ENCODE assay signal across 16 cellular contexts in the genomic region with DNA sequence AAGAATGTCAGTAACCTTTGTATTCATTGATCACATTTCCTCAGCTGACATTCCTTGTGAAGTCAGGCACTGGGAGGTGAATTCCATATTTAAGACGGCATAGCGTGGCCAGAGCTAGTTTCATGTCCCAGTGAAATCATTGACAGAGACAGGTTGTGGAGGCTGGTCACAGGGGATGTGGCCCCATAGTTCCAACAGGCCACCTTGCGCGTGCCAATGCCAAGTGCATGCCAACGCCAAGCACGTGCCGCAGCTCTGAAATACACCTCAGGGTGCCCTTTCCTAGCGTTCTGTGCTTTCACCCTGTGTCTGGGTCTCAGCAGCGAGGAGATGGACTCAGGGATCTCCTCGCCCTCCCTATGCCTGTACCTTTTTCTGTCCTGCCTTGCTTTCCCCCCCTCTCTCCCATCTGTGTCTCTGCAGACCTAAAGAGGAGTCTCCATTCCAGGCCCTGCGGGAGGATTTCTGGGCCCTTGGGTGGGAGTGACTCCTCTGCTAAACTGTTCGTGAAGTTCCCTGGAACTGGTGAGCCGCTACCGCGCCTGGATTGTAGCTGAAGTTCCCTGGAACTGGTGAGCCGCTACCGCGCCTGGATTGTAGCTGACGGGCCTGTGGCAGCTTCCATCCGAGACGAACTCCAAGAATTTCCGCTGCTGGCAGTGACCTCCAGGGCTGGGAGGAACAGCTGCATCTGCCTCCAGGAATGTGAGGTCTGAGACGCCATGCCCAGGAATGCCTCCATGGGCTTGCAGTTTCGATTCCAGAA. TPM values are rescaled to one million over a fixed set of nuclear protein-coding genes. Genes with fewer than 3 reads are reported as not detected.
DNase-seq lines count a peak whose midpoint lies in the region; ATAC-seq and TF ChIP-seq lines count a peak whose summit lies in the region.
"Had no signal": no experiment of that assay in that cellular context is flagged by ENCODE, and none has a peak within 500 bp of the region (broad histone marks: within the 10 kb centered on the region; RNA-seq: fewer than 3 reads in every experiment).

No MANE protein-coding gene starts in this region.

- 81 to 91% methylated on average over 24 of the region's 24 CpGs for WGBS in lung, 2 donors

- H3K9me3 Mint-ChIP-seq in activated CD4-positive, alpha-beta memory T cell treated with anti-CD3 and anti-CD28 coated beads for 36 hours, result peaks cover 14% of the 10 kb centered on the region
- no peaks in the 10 kb centered on the region for H3K9me3 Mint-ChIP-seq in activated CD4-positive, alpha-beta memory T cell treated with anti-CD3 and anti-CD28 coated beads, Interleukin-2, amount 10 ng/mL, durations not matched to agents 7 days and 5 days
- H3K9me3 Mint-ChIP-seq: stimulated activated effector memory CD8-positive, alpha-beta T cell treated with anti-CD3 and anti-CD28 coated beads, Interleukin-12 subunit alpha, Interleukin-12 subunit beta, amount 100 ng/mL, for 72 hours had no signal

- POLR2A ChIA-PET in activated CD4-positive, alpha-beta memory T cell treated with anti-CD3 and anti-CD28 coated beads for 36 hours (lab: Charles Lee), result no interaction called here
- POLR2A ChIA-PET in activated CD4-positive, alpha-beta memory T cell treated with anti-CD3 and anti-CD28 coated beads, Interleukin-2, amount 10 ng/mL, durations not matched to agents 7 days and 5 days (lab: Charles Lee), result no interaction called here

- no peak overlapping the region for H3K27ac Mint-ChIP-seq in activated CD4-positive, alpha-beta memory T cell treated with anti-CD3 and anti-CD28 coated beads for 36 hours
- H3K27ac Mint-ChIP-seq in activated CD4-positive, alpha-beta memory T cell treated with anti-CD3 and anti-CD28 coated beads, Interleukin-2, amount 10 ng/mL, durations not matched to agents 7 days and 5 days, result no peak overlapping the region
- H3K27ac Mint-ChIP-seq: stimulated activated effector memory CD8-positive, alpha-beta T cell treated with anti-CD3 and anti-CD28 coated beads, Interleukin-12 subunit alpha, Interleukin-12 subunit beta, amount 100 ng/mL, for 72 hours had no signal

- no peak for ATAC-seq in lung (ENCODE audit: insufficient read depth, low FRiP score)
- ATAC-seq in HG02623 (IDR thresholded peaks at IDR 0.05; ENCODE audit: unreplicated experiment), result no peak
- ATAC-seq: left lung; stimulated activated effector memory CD8-positive, alpha-beta T cell treated with anti-CD3 and anti-CD28 coated beads, Interleukin-12 subunit alpha, Interleukin-12 subunit beta, amount 100 ng/mL, for 72 hours had no signal

- peaks cover 0 to 6% of the 10 kb centered on the region in 2 donors for H3K9me3 ChIP-seq in lung (ENCODE audit: control insufficient read depth in 2 of 2, insufficient read depth in 1 of 2, low read length in 1 of 2)
- peaks cover 0 to 7% (median 0%) of the 10 kb centered on the region in 3 donors for H3K9me3 ChIP-seq in tibial artery

- no peak overlapping the region for H3K4me3 Mint-ChIP-seq in activated CD4-positive, alpha-beta memory T cell treated with anti-CD3 and anti-CD28 coated beads for 36 hours
- H3K4me3 Mint-ChIP-seq in activated CD4-positive, alpha-beta memory T cell treated with anti-CD3 and anti-CD28 coated beads, Interleukin-2, amount 10 ng/mL, durations not matched to agents 7 days and 5 days, result no peak overlapping the region
- H3K4me3 Mint-ChIP-seq: stimulated activated effector memory CD8-positive, alpha-beta T cell treated with anti-CD3 and anti-CD28 coated beads, Interleukin-12 subunit alpha, Interleukin-12 subunit beta, amount 100 ng/mL, for 72 hours had no signal

- H3K4me3 ChIP-seq in lung, result no peak overlapping the region
- no peak overlapping the region for H3K4me3 ChIP-seq in tibial artery
- H3K4me3 ChIP-seq: left lung had no signal

- peak; percentile 3 for DNase-seq in activated CD4-positive, alpha-beta memory T cell treated with anti-CD3 and anti-CD28 coated beads for 36 hours
- no peak for DNase-seq in activated CD4-positive, alpha-beta memory T cell treated with anti-CD3 and anti-CD28 coated beads, Interleukin-2, amount 10 ng/mL, durations not matched to agents 7 days and 5 days
- peak; percentile 56 for DNase-seq in fibroblast of gingiva (ENCODE audit: low read depth)
- peak; percentile 28 for DNase-seq in lung (ENCODE audit: low spot score)
- DNase-seq in tibial artery, result peak; percentile 20 to 38
- no peak for DNase-seq in NAMALWA (ENCODE audit: low spot score)
- DNase-seq in NCI-H2171 (lab: John Stamatoyannopoulos, UW), result no peak
- DNase-seq: activated CD8-positive, alpha-beta memory T cell treated with anti-CD3 and anti-CD28 coated beads for 24 hours; amniotic stem cell; DND-41; NCI-H69 had no signal

- TF ChIP-seq CTCF in lung (IDR thresholded peaks at IDR 0.05; ENCODE audit: control extremely low read depth, extremely low read depth), result no peak
- no peak for TF ChIP-seq CTCF in tibial artery (IDR thresholded peaks at IDR 0.05)

- intact Hi-C loops in activated CD4-positive, alpha-beta memory T cell treated with anti-CD3 and anti-CD28 coated beads for 36 hours (cut with micrococcal nuclease), result no loop called here
- intact Hi-C loops in tibial artery (cut with DNase I; ENCODE audit: low total_unique reads), result no loop called here

- no peaks in the 10 kb centered on the region for H3K36me3 Mint-ChIP-seq in activated CD4-positive, alpha-beta memory T cell treated with anti-CD3 and anti-CD28 coated beads for 36 hours
- H3K36me3 Mint-ChIP-seq in activated CD4-positive, alpha-beta memory T cell treated with anti-CD3 and anti-CD28 coated beads, Interleukin-2, amount 10 ng/mL, durations not matched to agents 7 days and 5 days (ENCODE audit: low read depth), result no peaks in the 10 kb centered on the region
- H3K36me3 Mint-ChIP-seq: stimulated activated effector memory CD8-positive, alpha-beta T cell treated with anti-CD3 and anti-CD28 coated beads, Interleukin-12 subunit alpha, Interleukin-12 subunit beta, amount 100 ng/mL, for 72 hours had no signal

- H3K27ac ChIP-seq in lung (ENCODE audit: low read depth in 1 of 2, low read length in 1 of 2) (peak overlapping the region in 1 of 2 donors; percentile 40), tibial artery (no peak overlapping the region)
- H3K27ac ChIP-seq: 22Rv1 had no signal

- H3K36me3 ChIP-seq in lung (ENCODE audit: control insufficient read depth in 2 of 2, insufficient read depth in 2 of 2, low read length in 2 of 2) (peaks cover 0 to 2% of the 10 kb centered on the region in 2 donors), tibial artery (peaks cover 10 to 19% (median 13%) of the 10 kb centered on the region in 3 donors)

- H3K27me3 ChIP-seq in lung (ENCODE audit: control insufficient read depth, insufficient read depth) (no peaks in the 10 kb centered on the region), tibial artery (no peaks in the 10 kb centered on the region)
- H3K27me3 ChIP-seq: left lung had no signal

- CTCF ChIA-PET in activated CD4-positive, alpha-beta memory T cell treated with anti-CD3 and anti-CD28 coated beads for 36 hours (lab: Charles Lee), result interaction anchor here (2.1 to 4.3 kb wide), 2 partner anchors 8 to 52 kb away, joined by 6 to 23 read pairs; no protein-coding TSS in a partner anchor
- CTCF ChIA-PET in activated CD4-positive, alpha-beta memory T cell treated with anti-CD3 and anti-CD28 coated beads, Interleukin-2, amount 10 ng/mL, durations not matched to agents 7 days and 5 days (lab: Charles Lee), result interaction anchor here (1.6 kb wide), 1 partner anchor 8 kb away, joined by 10 read pairs; no protein-coding TSS in a partner anchor

- H3K4me1 ChIP-seq in lung (ENCODE audit: control insufficient read depth in 2 of 2, insufficient read depth in 2 of 2, low read length in 2 of 2) (peaks cover 0 to 9% of the 10 kb centered on the region in 2 donors), tibial artery (no peaks in the 10 kb centered on the region)
- H3K4me1 ChIP-seq: left lung had no signal

- H3K4me1 Mint-ChIP-seq in activated CD4-positive, alpha-beta memory T cell treated with anti-CD3 and anti-CD28 coated beads for 36 hours (ENCODE audit: low read depth), result no peaks in the 10 kb centered on the region
- H3K4me1 Mint-ChIP-seq in activated CD4-positive, alpha-beta memory T cell treated with anti-CD3 and anti-CD28 coated beads, Interleukin-2, amount 10 ng/mL, durations not matched to agents 7 days and 5 days, result no peaks in the 10 kb centered on the region
- H3K4me1 Mint-ChIP-seq: stimulated activated effector memory CD8-positive, alpha-beta T cell treated with anti-CD3 and anti-CD28 coated beads, Interleukin-12 subunit alpha, Interleukin-12 subunit beta, amount 100 ng/mL, for 72 hours had no signal

- H3K27me3 Mint-ChIP-seq in activated CD4-positive, alpha-beta memory T cell treated with anti-CD3 and anti-CD28 coated beads for 36 hours, result peaks cover 4% of the 10 kb centered on the region
- no peaks in the 10 kb centered on the region for H3K27me3 Mint-ChIP-seq in activated CD4-positive, alpha-beta memory T cell treated with anti-CD3 and anti-CD28 coated beads, Interleukin-2, amount 10 ng/mL, durations not matched to agents 7 days and 5 days

RNA-seq across cellular contexts. Expression of gene AQP1, which starts 19.7 kb away (rescaled TPM):
- under 1 TPM; 0.36 to 0.62 TPM for total RNA-seq in activated CD4-positive, alpha-beta memory T cell treated with anti-CD3 and anti-CD28 coated beads for 36 hours
- total RNA-seq in activated CD4-positive, alpha-beta memory T cell treated with anti-CD3 and anti-CD28 coated beads, Interleukin-2, amount 10 ng/mL, durations not matched to agents 7 days and 5 days, result under 1 TPM; 0.18 to 0.25 TPM
- 100 to 1,000 TPM; 328 to 655 TPM for total RNA-seq in lung
- 100 to 1,000 TPM; 267 to 527 TPM for polyA plus RNA-seq in lung

RNA-seq across cellular contexts. Expression of gene GHRHR, which starts 32.4 kb away (rescaled TPM):
- not detected for total RNA-seq in activated CD4-positive, alpha-beta memory T cell treated with anti-CD3 and anti-CD28 coated beads for 36 hours
- not detected for total RNA-seq in activated CD4-positive, alpha-beta memory T cell treated with anti-CD3 and anti-CD28 coated beads, Interleukin-2, amount 10 ng/mL, durations not matched to agents 7 days and 5 days
- under 1 TPM in 1 of 2 donors, not detected in 1; 0.77 TPM for total RNA-seq in lung
- under 1 TPM; 0.38 to 0.77 TPM for polyA plus RNA-seq in lung
- total RNA-seq: endothelial cell of umbilical vein, left lung had no signal
- polyA plus RNA-seq: endothelial cell of umbilical vein had no signal

Comparison
In these comparisons a context has a peak if more than half of its experiments do, and no peak if none do; other contexts are left out.
1. DNase-seq: peak in activated CD4-positive, alpha-beta memory T cell treated with anti-CD3 and anti-CD28 coated beads for 36 hours (single experiment), fibroblast of gingiva (single experiment), lung (single experiment) and tibial artery (2 of 2); none in activated CD4-positive, alpha-beta memory T cell treated with anti-CD3 and anti-CD28 coated beads, Interleukin-2, amount 10 ng/mL, durations not matched to agents 7 days and 5 days (single experiment), NAMALWA (single experiment) and NCI-H2171 (single experiment).
2. RNA of gene AQP1, which starts 19.7 kb away (total RNA-seq): 328 to 655 TPM in lung; 0.36 to 0.62 TPM in activated CD4-positive, alpha-beta memory T cell treated with anti-CD3 and anti-CD28 coated beads for 36 hours and 0.18 to 0.25 TPM in activated CD4-positive, alpha-beta memory T cell treated with anti-CD3 and anti-CD28 coated beads, Interleukin-2, amount 10 ng/mL, durations not matched to agents 7 days and 5 days; every median in the first group is over 100 times any median in the second.